ENCODE assay signal across 20 cellular contexts in genomic region chr18:9130195-9130594, GRCh38. TPM values are rescaled to one million over a fixed set of nuclear protein-coding genes. Genes with fewer than 3 reads are reported as not detected.
A peak's percentile ranks its signal among the peaks of the same experiment; 100 is the strongest.
DNase-seq lines count a peak whose midpoint lies in the region; ATAC-seq, FAIRE-seq and TF ChIP-seq lines count a peak whose summit lies in the region.
"Had no signal": no experiment of that assay in that cellular context is flagged by ENCODE, and none has a peak within 500 bp of the region (broad histone marks: within the 10 kb centered on the region; RNA-seq: fewer than 3 reads in every experiment).

No MANE protein-coding gene starts in this region.

- WGBS in K562 (ENCODE audit: insufficient coverage, low coverage, missing lambda C conversion rate), result 79% methylated on average over 4 of the region's 4 CpGs

- peaks cover 45% of the 10 kb centered on the region for H3K79me2 ChIP-seq in K562 (ENCODE audit: control insufficient read depth, insufficient read depth, low read length)

- DNase-seq in activated CD4-positive, alpha-beta memory T cell treated with anti-CD3 and anti-CD28 coated beads for 36 hours, result no peak
- no peak for DNase-seq in activated CD4-positive, alpha-beta memory T cell treated with anti-CD3 and anti-CD28 coated beads, Interleukin-2, amount 10 ng/mL, durations not matched to agents 7 days and 5 days
- DNase-seq in CD4-positive, alpha-beta memory T cell, result no peak
- no peak for DNase-seq in K562 (ENCODE audit: extremely low read depth in 1 of 4, low spot score in 3 of 4)
- DNase-seq in NCI-H2107 treated with DMSO at 0.1 percent for 48 hours (lab: John Stamatoyannopoulos, UW; ENCODE audit: unreplicated experiment), result no peak
- DNase-seq: COR-L47, EL, GOT3, NCI-H1092, NCI-H146, NCI-H2081, NCI-H510A, NCI-H774, PC-9 had no signal

- H3K27me3 Mint-ChIP-seq in activated CD4-positive, alpha-beta memory T cell treated with anti-CD3 and anti-CD28 coated beads for 36 hours, result no peaks in the 10 kb centered on the region
- H3K27me3 Mint-ChIP-seq in activated CD4-positive, alpha-beta memory T cell treated with anti-CD3 and anti-CD28 coated beads, Interleukin-2, amount 10 ng/mL, durations not matched to agents 7 days and 5 days, result no peaks in the 10 kb centered on the region
- no peaks in the 10 kb centered on the region for H3K27me3 Mint-ChIP-seq in CD4-positive, alpha-beta memory T cell

- intact Hi-C loops in activated CD4-positive, alpha-beta memory T cell treated with anti-CD3 and anti-CD28 coated beads for 36 hours (cut with micrococcal nuclease), result loop anchor here (10.0 kb wide), 1 partner anchor 785 kb away; the partner anchor contains the start of gene VAPA
- intact Hi-C loops in CD4-positive, alpha-beta memory T cell (cut with micrococcal nuclease), result loop anchor here (10.0 kb wide), 1 partner anchor 425 kb away; the partner anchor contains the start of gene MTCL1
- intact Hi-C loops in K562 (cut with micrococcal nuclease), result no loop called here

- H3K9me3 Mint-ChIP-seq in activated CD4-positive, alpha-beta memory T cell treated with anti-CD3 and anti-CD28 coated beads for 36 hours, result no peaks in the 10 kb centered on the region
- no peaks in the 10 kb centered on the region for H3K9me3 Mint-ChIP-seq in activated CD4-positive, alpha-beta memory T cell treated with anti-CD3 and anti-CD28 coated beads, Interleukin-2, amount 10 ng/mL, durations not matched to agents 7 days and 5 days
- no peaks in the 10 kb centered on the region for H3K9me3 Mint-ChIP-seq in CD4-positive, alpha-beta memory T cell

- H3K4me1 ChIP-seq in CD4-positive, alpha-beta memory T cell (ENCODE audit: insufficient read depth, low read length), result peaks cover 56% of the 10 kb centered on the region
- H3K4me1 ChIP-seq in K562 (replicated peaks in 1 of 2; ENCODE audit: control insufficient read depth in 2 of 2, insufficient read depth in 2 of 2, low read length in 2 of 2), result peaks cover 0 to 1% of the 10 kb centered on the region in 2 experiments; a peak in 2 of 5 replicates
- H3K4me1 ChIP-seq in skeletal muscle satellite cell (ENCODE audit: control insufficient read depth, insufficient read depth, low read length), result peaks cover 5% of the 10 kb centered on the region

- BruUV-seq in K562 (replicated peaks; lab: Mats Ljungman, UMichigan), result no TSS peak

- no peak for TF ChIP-seq POLR2A in K562 (conservative IDR thresholded peaks at IDR 0.05)

- H3K4me3 ChIP-seq in CD4-positive, alpha-beta memory T cell (ENCODE audit: low read length in 2 of 2), result no peak overlapping the region
- H3K4me3 ChIP-seq in K562 (no peak overlapping the region), skeletal muscle satellite cell (ENCODE audit: low read length) (no peak overlapping the region)
- H3K4me3 ChIP-seq: BLaER1, PC-9 had no signal

- TF ChIP-seq CTCF in K562 (IDR thresholded peaks at IDR 0.05 in 2 of 3, conservative IDR thresholded peaks at IDR 0.05 in 1 of 3; ENCODE audit: insufficient read depth in 2 of 3, low read depth in 1 of 3, low read length in 3 of 3), result no peak

- peaks cover 43% of the 10 kb centered on the region for H3K4me1 Mint-ChIP-seq in activated CD4-positive, alpha-beta memory T cell treated with anti-CD3 and anti-CD28 coated beads for 36 hours (ENCODE audit: low read depth)
- H3K4me1 Mint-ChIP-seq in activated CD4-positive, alpha-beta memory T cell treated with anti-CD3 and anti-CD28 coated beads, Interleukin-2, amount 10 ng/mL, durations not matched to agents 7 days and 5 days, result peaks cover 51% of the 10 kb centered on the region
- peaks cover 36 to 73% (median 51%) of the 10 kb centered on the region in 4 donors for H3K4me1 Mint-ChIP-seq in CD4-positive, alpha-beta memory T cell

- no peak for TF ChIP-seq RAD21 in K562 (CRISPR knock-in tag; conservative IDR thresholded peaks at IDR 0.05 in 1 of 2, IDR thresholded peaks at IDR 0.05 in 1 of 2)

- H3K4me3 Mint-ChIP-seq in activated CD4-positive, alpha-beta memory T cell treated with anti-CD3 and anti-CD28 coated beads for 36 hours, result no peak overlapping the region
- no peak overlapping the region for H3K4me3 Mint-ChIP-seq in activated CD4-positive, alpha-beta memory T cell treated with anti-CD3 and anti-CD28 coated beads, Interleukin-2, amount 10 ng/mL, durations not matched to agents 7 days and 5 days
- H3K4me3 Mint-ChIP-seq in CD4-positive, alpha-beta memory T cell, result no peak overlapping the region

- H3K4me2 ChIP-seq in K562 (ENCODE audit: insufficient read depth, low read length) (no peak overlapping the region), skeletal muscle satellite cell (ENCODE audit: low read length) (no peak overlapping the region)
- H3K4me2 ChIP-seq: BLaER1, KMS-11, PC-9 had no signal

- H3K27me3 ChIP-seq in CD4-positive, alpha-beta memory T cell (ENCODE audit: insufficient read depth, low read length), result no peaks in the 10 kb centered on the region
- H3K27me3 ChIP-seq in K562 (ENCODE audit: control insufficient read depth in 2 of 2, insufficient read depth in 2 of 2, low read length in 2 of 2) (no peaks in the 10 kb centered on the region), skeletal muscle satellite cell (ENCODE audit: control insufficient read depth, insufficient read depth, low read length) (no peaks in the 10 kb centered on the region)
- H3K27me3 ChIP-seq: BLaER1 had no signal

- no peak for TF ChIP-seq EP300 in K562 (IDR thresholded peaks at IDR 0.05; ENCODE audit: low read length)

- POLR2A ChIA-PET in activated CD4-positive, alpha-beta memory T cell treated with anti-CD3 and anti-CD28 coated beads for 36 hours (lab: Charles Lee), result interaction anchor here (1.5 kb wide), 1 partner anchor 20 kb away, joined by 5 read pairs; no protein-coding TSS in a partner anchor
- POLR2A ChIA-PET in activated CD4-positive, alpha-beta memory T cell treated with anti-CD3 and anti-CD28 coated beads, Interleukin-2, amount 10 ng/mL, durations not matched to agents 7 days and 5 days (lab: Charles Lee), result interaction anchor here (1.7 to 20.9 kb wide), 3 partner anchors 17 to 47 kb away, joined by 5 to 524 read pairs (median 7); no protein-coding TSS in a partner anchor
- POLR2A ChIA-PET in CD4-positive, alpha-beta memory T cell (lab: Charles Lee; ENCODE audit: partially characterized antibody), result interaction anchor here (1.0 to 21.4 kb wide), 3 partner anchors 10 to 30 kb away, joined by 3 to 823 read pairs (median 453); partner anchors contain the start of gene NDUFV2
- POLR2A ChIA-PET in K562 (lab: Yijun Ruan, JAX), result interaction anchor here (1.0 to 2.0 kb wide), 2 partner anchors 12 to 29 kb away, joined by 3 to 8 read pairs; no protein-coding TSS in a partner anchor

- peaks cover 66% of the 10 kb centered on the region for H3K36me3 Mint-ChIP-seq in activated CD4-positive, alpha-beta memory T cell treated with anti-CD3 and anti-CD28 coated beads for 36 hours
- peaks cover 74% of the 10 kb centered on the region for H3K36me3 Mint-ChIP-seq in activated CD4-positive, alpha-beta memory T cell treated with anti-CD3 and anti-CD28 coated beads, Interleukin-2, amount 10 ng/mL, durations not matched to agents 7 days and 5 days (ENCODE audit: low read depth)
- H3K36me3 Mint-ChIP-seq in CD4-positive, alpha-beta memory T cell, result peaks cover 38 to 72% of the 10 kb centered on the region in 2 donors

- no peaks in the 10 kb centered on the region for H3K9me3 ChIP-seq in CD4-positive, alpha-beta memory T cell (ENCODE audit: control insufficient read depth in 1 of 2, low read length in 2 of 2)
- H3K9me3 ChIP-seq in K562 (replicated peaks; ENCODE audit: control insufficient read depth, insufficient read depth, low read depth, low read length) (no peaks in the 10 kb centered on the region), skeletal muscle satellite cell (replicated peaks; ENCODE audit: low read length) (no peaks in the 10 kb centered on the region)
- H3K9me3 ChIP-seq: BLaER1 had no signal

- H3K27ac ChIP-seq in CD4-positive, alpha-beta memory T cell (ENCODE audit: low read depth, low read length), result no peak overlapping the region
- no peak overlapping the region for H3K27ac ChIP-seq in K562 (ENCODE audit: extremely low read depth, low read depth, low read length)
- H3K27ac ChIP-seq: 22Rv1, BLaER1, PC-9 had no signal

- FAIRE-seq in K562 (lab: Jason Lieb, UNC), result no peak

- H3K9ac ChIP-seq in K562 (ENCODE audit: insufficient read depth in 1 of 2, low read depth in 2 of 2, low read length in 2 of 2) (no peak overlapping the region), skeletal muscle satellite cell (ENCODE audit: low read depth, low read length) (peak overlapping the region; percentile 9)
- H3K9ac ChIP-seq: BLaER1, KMS-11 had no signal

- H3K36me3 ChIP-seq in CD4-positive, alpha-beta memory T cell (ENCODE audit: insufficient read depth, low read length), result peaks cover 53% of the 10 kb centered on the region
- H3K36me3 ChIP-seq in K562 (ENCODE audit: control insufficient read depth, insufficient read depth, low read length) (peaks cover 96% of the 10 kb centered on the region), skeletal muscle satellite cell (ENCODE audit: insufficient read depth, low read length) (peaks cover 65% of the 10 kb centered on the region)

- H3K27ac Mint-ChIP-seq in activated CD4-positive, alpha-beta memory T cell treated with anti-CD3 and anti-CD28 coated beads for 36 hours, result peak overlapping the region; percentile 21
- H3K27ac Mint-ChIP-seq in activated CD4-positive, alpha-beta memory T cell treated with anti-CD3 and anti-CD28 coated beads, Interleukin-2, amount 10 ng/mL, durations not matched to agents 7 days and 5 days, result no peak overlapping the region
- peak overlapping the region in 5 of 7 donors; percentile 9 to 89 (median 60) for H3K27ac Mint-ChIP-seq in CD4-positive, alpha-beta memory T cell

- H4K20me1 ChIP-seq in K562 (replicated peaks; ENCODE audit: control insufficient read depth, insufficient read depth, low read length), result no peaks in the 10 kb centered on the region

- in situ Hi-C loops in K562 (cut with MboI), result no loop called here

- CTCF ChIA-PET in activated CD4-positive, alpha-beta memory T cell treated with anti-CD3 and anti-CD28 coated beads for 36 hours (lab: Charles Lee), result interaction anchor here (1.2 kb wide), 1 partner anchor 57 kb away, joined by 3 read pairs; no protein-coding TSS in a partner anchor
- CTCF ChIA-PET in activated CD4-positive, alpha-beta memory T cell treated with anti-CD3 and anti-CD28 coated beads, Interleukin-2, amount 10 ng/mL, durations not matched to agents 7 days and 5 days (lab: Charles Lee), result no interaction called here
- CTCF ChIA-PET in CD4-positive, alpha-beta memory T cell (lab: Charles Lee; ENCODE audit: partially characterized antibody), result no interaction called here
- CTCF ChIA-PET in K562 (lab: Yijun Ruan, JAX; ENCODE audit: low intra/inter-chr PET ratio), result no interaction called here

- no peaks in the 10 kb centered on the region for H3K9me1 ChIP-seq in K562 (ENCODE audit: control insufficient read depth, insufficient read depth, low read length)

- ATAC-seq in K562, result no peak
- ATAC-seq in HG03175 (IDR thresholded peaks at IDR 0.05; ENCODE audit: unreplicated experiment), result no peak
- ATAC-seq in HG03469 (IDR thresholded peaks at IDR 0.05; ENCODE audit: unreplicated experiment), result no peak

- H2AFZ ChIP-seq in K562 (ENCODE audit: low read depth, low read length), result no peak overlapping the region
- H2AFZ ChIP-seq: PC-9 had no signal

RNA-seq across cellular contexts. Expression of gene ANKRD12, which starts 6.4 kb away (rescaled TPM):
- total RNA-seq in activated CD4-positive, alpha-beta memory T cell treated with anti-CD3 and anti-CD28 coated beads for 36 hours, result 10 to 100 TPM; 77.8 to 83.9 TPM
- 100 to 1,000 TPM; 103 to 111 TPM for total RNA-seq in activated CD4-positive, alpha-beta memory T cell treated with anti-CD3 and anti-CD28 coated beads, Interleukin-2, amount 10 ng/mL, durations not matched to agents 7 days and 5 days
- total RNA-seq in CD4-positive, alpha-beta memory T cell, result 100 to 1,000 TPM; 262 to 280 TPM
- 100 to 1,000 TPM in 1 of 2 donors, 10 to 100 TPM in 1; 10.7 to 141 TPM for polyA plus RNA-seq in CD4-positive, alpha-beta memory T cell
- 17.5 and 89.7 TPM in 2 replicates for total RNA-seq in K562 (2011; cell fraction: chromatin; rRNA removed; ENCODE audit: low replicate concordance)
- total RNA-seq in K562 (2011; cell fraction: nucleolus; rRNA removed), result 16.0 and 17.8 TPM in 2 replicates
- total RNA-seq in K562 (2011; cell fraction: nucleoplasm; rRNA removed), result 20.1 and 30.6 TPM in 2 replicates
- total RNA-seq in K562 (2014; rRNA removed) (15.9 and 24.7 TPM in 2 replicates), K562 (2014; rRNA removed; fragmentation: Illumina TruSeq; extraction: Trizol) (23.6 and 29.9 TPM in 2 replicates), K562 (2015; rRNA removed; fragmentation: Illumina TruSeq; extraction: Trizol) (24.7 and 28.2 TPM in 2 replicates), K562 (2021) (24.2 and 25.4 TPM in 2 replicates)
- polyA plus RNA-seq in K562 (2011; rRNA removed) (10.7 and 11.8 TPM in 2 replicates), K562 (2014; fragmentation: Illumina TruSeq; extraction: Trizol) (9.5 and 16.0 TPM in 2 replicates), K562 (2014; fragmentation: Nextera tagmentation; extraction: Ambion mirVana) (10 to 100 TPM; 12.3 to 15.7 TPM), K562 (2014; rRNA removed) (5.8 and 6.6 TPM in 2 replicates)
- 1.3 and 3.0 TPM in 2 replicates for polyA plus RNA-seq in K562 (2011; cell fraction: cytosol; rRNA removed)
- 18.0 and 18.6 TPM in 2 replicates for polyA plus RNA-seq in K562 (2011; cell fraction: nucleus; rRNA removed)
- polyA plus RNA-seq in K562 (2012), result 10.7 and 12.0 TPM in 2 replicates
- polyA minus RNA-seq in K562 (2011; rRNA and poly(A)+ RNA removed), result 88.7 and 115 TPM in 2 replicates
- 21.7 and 26.1 TPM in 2 replicates for polyA minus RNA-seq in K562 (2011; cell fraction: cytosol; rRNA and poly(A)+ RNA removed)
- 29.1 and 58.8 TPM in 2 replicates for polyA minus RNA-seq in K562 (2011; cell fraction: nucleus; rRNA and poly(A)+ RNA removed)
- total RNA-seq in skeletal muscle satellite cell (2012; rRNA removed), result 15.1 and 17.5 TPM in 2 replicates

RNA-seq across cellular contexts. Expression of gene NDUFV2, which starts 27.7 kb away (rescaled TPM):
- 100 to 1,000 TPM; 535 to 552 TPM for total RNA-seq in activated CD4-positive, alpha-beta memory T cell treated with anti-CD3 and anti-CD28 coated beads for 36 hours
- 100 to 1,000 TPM; 288 to 295 TPM for total RNA-seq in activated CD4-positive, alpha-beta memory T cell treated with anti-CD3 and anti-CD28 coated beads, Interleukin-2, amount 10 ng/mL, durations not matched to agents 7 days and 5 days
- total RNA-seq in CD4-positive, alpha-beta memory T cell, result 100 to 1,000 TPM; 135 TPM
- 100 to 1,000 TPM; 213 to 281 TPM for polyA plus RNA-seq in CD4-positive, alpha-beta memory T cell
- total RNA-seq in K562 (2011; cell fraction: chromatin; rRNA removed; ENCODE audit: low replicate concordance), result 122 and 367 TPM in 2 replicates
- 101 and 132 TPM in 2 replicates for total RNA-seq in K562 (2011; cell fraction: nucleolus; rRNA removed)
- 250 and 347 TPM in 2 replicates for total RNA-seq in K562 (2011; cell fraction: nucleoplasm; rRNA removed)
- 213 and 332 TPM in 2 replicates for total RNA-seq in K562 (2014; rRNA removed)
- 378 and 409 TPM in 2 replicates for total RNA-seq in K562 (2014; rRNA removed; fragmentation: Illumina TruSeq; extraction: Trizol)
- total RNA-seq in K562 (2015; rRNA removed; fragmentation: Illumina TruSeq; extraction: Trizol), result 341 and 397 TPM in 2 replicates
- total RNA-seq in K562 (2021), result 302 and 312 TPM in 2 replicates
- polyA plus RNA-seq in K562 (2011; rRNA removed), result 451 and 487 TPM in 2 replicates
- 117 and 214 TPM in 2 replicates for polyA plus RNA-seq in K562 (2011; cell fraction: cytosol; rRNA removed)
- polyA plus RNA-seq in K562 (2011; cell fraction: nucleus; rRNA removed), result 97.9 and 211 TPM in 2 replicates
- polyA plus RNA-seq in K562 (2012), result 263 and 279 TPM in 2 replicates
- 354 and 361 TPM in 2 replicates for polyA plus RNA-seq in K562 (2014; fragmentation: Illumina TruSeq; extraction: Trizol)
- 100 to 1,000 TPM; 384 to 550 TPM for polyA plus RNA-seq in K562 (2014; fragmentation: Nextera tagmentation; extraction: Ambion mirVana)
- 389 and 437 TPM in 2 replicates for polyA plus RNA-seq in K562 (2014; rRNA removed)
- 148 and 223 TPM in 2 replicates for polyA minus RNA-seq in K562 (2011; rRNA and poly(A)+ RNA removed)
- 44.6 and 66.0 TPM in 2 replicates for polyA minus RNA-seq in K562 (2011; cell fraction: cytosol; rRNA and poly(A)+ RNA removed)
- polyA minus RNA-seq in K562 (2011; cell fraction: nucleus; rRNA and poly(A)+ RNA removed), result 155 and 334 TPM in 2 replicates
- total RNA-seq in skeletal muscle satellite cell (2012; rRNA removed), result 150 and 225 TPM in 2 replicates
